9 cellular contexts compared by ENCODE assay signal in genomic region chr4:7665321-7665720, GRCh38.
"Had no signal": no experiment of that assay in that cellular context is flagged by ENCODE, and none has a peak within 500 bp of the region (broad histone marks: within the 10 kb centered on the region; RNA-seq: fewer than 3 reads in every experiment).

No MANE protein-coding gene starts in this region.

- ATAC-seq: GM23338, HCT116, HepG2 had no signal

- H3K4me3 ChIP-seq: GM23338, HAP-1 had no signal

- H3K27ac ChIP-seq: HL-60 had no signal

- H2AFZ ChIP-seq: GM23338 had no signal

- H3K4me3 Mint-ChIP-seq: GM23338, HFFc6 had no signal

- H3K4me2 ChIP-seq: GM23338 had no signal

- H3K9me3 Mint-ChIP-seq: GM23338, HFFc6 had no signal

- H3K36me3 Mint-ChIP-seq: IgD-negative memory B cell had no signal

- DNase-seq: HFFc6 had no signal

- FAIRE-seq: H1, H54, HepG2 had no signal

- H3K27ac Mint-ChIP-seq: GM23338, HFFc6 had no signal

- H3K4me1 ChIP-seq: HAP-1 had no signal

- H3K9me3 ChIP-seq: HAP-1 had no signal

- H3K36me3 ChIP-seq: HAP-1 had no signal
